ENCODE assay signal across 9 cellular contexts in the genomic region with DNA sequence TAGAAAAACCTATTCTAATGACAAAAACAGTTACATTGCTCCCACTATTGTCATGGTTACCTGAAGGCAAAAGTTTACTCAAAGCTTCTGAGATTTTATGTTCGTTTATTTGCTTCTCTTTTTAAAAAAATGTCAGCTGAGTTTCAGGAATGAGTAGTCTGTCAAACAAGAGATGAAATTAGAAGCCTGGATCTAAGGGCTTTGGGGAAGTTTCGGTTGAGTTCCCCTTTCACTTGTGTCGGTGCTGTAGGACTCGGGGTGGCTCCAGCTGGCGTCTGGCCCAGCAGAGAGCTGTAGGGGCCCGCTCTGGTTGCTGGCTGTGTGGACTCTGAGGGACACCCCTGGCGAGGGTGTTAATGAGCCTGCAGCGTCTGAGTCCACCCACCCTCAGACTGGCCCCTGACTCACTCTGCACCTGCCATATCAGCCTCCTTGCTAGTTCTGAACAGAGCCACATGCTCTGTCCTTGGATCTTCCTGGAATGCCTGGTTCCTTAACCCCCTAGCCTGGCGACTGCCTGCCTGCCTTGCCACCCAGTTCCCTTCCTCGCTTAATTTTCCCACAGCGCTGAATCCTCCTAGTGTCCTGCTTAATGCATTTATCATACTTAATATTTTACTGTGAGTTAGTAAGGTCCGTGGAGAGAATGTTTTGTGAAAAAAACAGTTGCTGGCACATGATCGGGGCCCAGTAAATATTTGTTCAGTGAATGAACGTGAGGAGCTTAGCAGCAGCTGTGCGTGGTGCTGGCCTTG. TPM values are rescaled to one million over a fixed set of nuclear protein-coding genes. Genes with fewer than 3 reads are reported as not detected.
DNase-seq lines count a peak whose midpoint lies in the region; ATAC-seq, FAIRE-seq and TF ChIP-seq lines count a peak whose summit lies in the region.
"Had no signal": no experiment of that assay in that cellular context is flagged by ENCODE, and none has a peak within 500 bp of the region (broad histone marks: within the 10 kb centered on the region; RNA-seq: fewer than 3 reads in every experiment).

No MANE protein-coding gene starts in this region.

- H3K4me3 ChIP-seq in colonic mucosa = peak overlapping the region; percentile 56

- peaks cover 17 to 25% of the 10 kb centered on the region in 2 donors for H3K36me3 Mint-ChIP-seq in stimulated activated naive B cell treated with anti-CD40 and anti-IgM and Interleukin-4, amounts not matched to agents 10 μg/mL and 1 μg/mL and 100 μg/mL, for 72 hours

- H3K27me3 ChIP-seq in colonic mucosa = no peaks in the 10 kb centered on the region

- H3K27me3 Mint-ChIP-seq in stimulated activated naive B cell treated with anti-CD40 and anti-IgM and Interleukin-4, amounts not matched to agents 10 μg/mL and 1 μg/mL and 100 μg/mL, for 72 hours = no peaks in the 10 kb centered on the region

- no peaks in the 10 kb centered on the region for H3K9me3 Mint-ChIP-seq in stimulated activated naive B cell treated with anti-CD40 and anti-IgM and Interleukin-4, amounts not matched to agents 10 μg/mL and 1 μg/mL and 100 μg/mL, for 72 hours

- peak; percentile 45 for ATAC-seq in left lobe of liver
- ATAC-seq in stimulated activated naive B cell treated with anti-CD40 and anti-IgM and Interleukin-4, amounts not matched to agents 10 μg/mL and 1 μg/mL and 100 μg/mL, for 72 hours (replicated peaks) = peak; percentile 71 to 76

- peak overlapping the region; percentile 81 to 82 for H3K4me3 Mint-ChIP-seq in stimulated activated naive B cell treated with anti-CD40 and anti-IgM and Interleukin-4, amounts not matched to agents 10 μg/mL and 1 μg/mL and 100 μg/mL, for 72 hours

- intact Hi-C loops in colonic mucosa (cut with DNase I) = no loop called here

- H3K27ac ChIP-seq in colonic mucosa = peak overlapping the region; percentile 91

- peak; percentile 57 for DNase-seq in DMS 273 (lab: John Stamatoyannopoulos, UW; ENCODE audit: unreplicated experiment)
- DNase-seq in DMS 273 treated with DMSO at 0.1 percent for 48 hours (lab: John Stamatoyannopoulos, UW) = no peak
- DNase-seq in Kasumi-1 (lab: John Stamatoyannopoulos, UW) = peak; percentile 79 to 81
- peak; percentile 32 for DNase-seq in SW480 (ENCODE audit: low spot score)
- DNase-seq in colonic mucosa = peak; percentile 74
- DNase-seq in left lobe of liver (ENCODE audit: low spot score) = peak; percentile 76
- DNase-seq in stimulated activated naive B cell treated with anti-CD40 and anti-IgM and Interleukin-4, amounts not matched to agents 10 μg/mL and 1 μg/mL and 100 μg/mL, for 72 hours = peak; percentile 29
- no peak for DNase-seq in D721Med (ENCODE audit: insufficient read length, low spot score)

- H3K27ac Mint-ChIP-seq in stimulated activated naive B cell treated with anti-CD40 and anti-IgM and Interleukin-4, amounts not matched to agents 10 μg/mL and 1 μg/mL and 100 μg/mL, for 72 hours = peak overlapping the region; percentile 94

- peak overlapping the region; percentile 70 to 82 for H3K9ac ChIP-seq in colonic mucosa (ENCODE audit: low read depth in 2 of 2, low read length in 2 of 2)

- no peak for FAIRE-seq in D721Med (lab: Jason Lieb, UNC)
- FAIRE-seq: A204.1 had no signal

- H3K4me1 ChIP-seq in colonic mucosa = peaks cover 9% of the 10 kb centered on the region

- H3K36me3 ChIP-seq in colonic mucosa = no peaks in the 10 kb centered on the region

- TF ChIP-seq CTCF in colonic mucosa (IDR thresholded peaks at IDR 0.05) = no peak
- TF ChIP-seq CTCF in D721Med (IDR thresholded peaks at IDR 0.05; ENCODE audit: insufficient read depth, missing control alignments) = no peak

- H3K4me1 Mint-ChIP-seq in stimulated activated naive B cell treated with anti-CD40 and anti-IgM and Interleukin-4, amounts not matched to agents 10 μg/mL and 1 μg/mL and 100 μg/mL, for 72 hours = peaks cover 24 to 55% of the 10 kb centered on the region in 2 donors

- H3K9me3 ChIP-seq in colonic mucosa = no peaks in the 10 kb centered on the region

RNA-seq across cellular contexts. Expression of gene DNAJC5, which starts 1.4 kb away (rescaled TPM):
- total RNA-seq in colonic mucosa (10 to 100 TPM; 58.9 to 63.9 TPM), left lobe of liver (17.8 TPM)

RNA-seq across cellular contexts. Expression of gene TPD52L2, which starts 31.2 kb away (rescaled TPM):
- total RNA-seq in colonic mucosa (10 to 100 TPM; 54.0 to 66.1 TPM), left lobe of liver (17.3 TPM)

RNA-seq across cellular contexts. Expression of gene ABHD16B, which starts 35.0 kb away (rescaled TPM):
- total RNA-seq in colonic mucosa (not detected), left lobe of liver (not detected)

RNA-seq across cellular contexts. Expression of gene UCKL1, which starts 59.9 kb away (rescaled TPM):
- total RNA-seq in colonic mucosa (10 to 100 TPM; 33.6 to 49.5 TPM), left lobe of liver (20.2 TPM)

Comparison
In these comparisons a context has a peak if more than half of its experiments do, and no peak if none do; other contexts are left out.
1. DNase-seq: peak in DMS 273 (single experiment), Kasumi-1 (2 of 2), SW480 (single experiment), colonic mucosa (single experiment), left lobe of liver (single experiment) and stimulated activated naive B cell treated with anti-CD40 and anti-IgM and Interleukin-4, amounts not matched to agents 10 μg/mL and 1 μg/mL and 100 μg/mL, for 72 hours (single experiment); none in DMS 273 treated with DMSO at 0.1 percent for 48 hours (single experiment) and D721Med (single experiment).